Comparison of ENCODE assay signal across 25 cellular contexts in genomic region chr1:25088946-25089345, GRCh38.
"Had no signal": no experiment of that assay in that cellular context is flagged by ENCODE, and none has a peak within 500 bp of the region (broad histone marks: within the 10 kb centered on the region; RNA-seq: fewer than 3 reads in every experiment).

No MANE protein-coding gene starts in this region.

- DNase-seq: activated CD4-positive, alpha-beta T cell treated with anti-CD3 and anti-CD28 coated beads, Interleukin-2, amount 50 U/mL, for 1 hour; activated CD4-positive, CD25-positive, alpha-beta regulatory T cell treated with anti-CD3 and anti-CD28 coated beads, Interleukin-2, amount 50 U/mL, for 72 hours; activated CD8-positive, alpha-beta memory T cell treated with anti-CD3 and anti-CD28 coated beads, Interleukin-2, amount 10 ng/mL, durations not matched to agents 7 days and 5 days; activated CD8-positive, alpha-beta T cell treated with anti-CD3 and anti-CD28 coated beads, Interleukin-2, amount 10 ng/mL, durations not matched to agents 7 days and 5 days; activated naive CD4-positive, alpha-beta T cell; activated T-cell treated with anti-CD3 and anti-CD28 coated beads, Interleukin-2, amount 50 U/mL, for 72 hours; adrenal gland; aorta; body of pancreas; dermis blood vessel endothelial cell; effector CD4-positive, alpha-beta T cell; esophagus squamous epithelium; foreskin melanocyte; heart right ventricle; islet precursor cell; left cardiac atrium; left ventricle myocardium superior; naive B cell; stimulated activated CD4-positive, alpha-beta T cell treated with anti-CD3 and anti-CD28 coated beads, Interleukin-2, amount 100 ng/mL, for 48 hours; stimulated activated naive CD4-positive, alpha-beta T cell treated with Interleukin-2 at 50 U/mL for 16 hours; transverse colon had no signal

- H3K4me3 ChIP-seq: adrenal gland, body of pancreas, esophagus squamous epithelium, heart right ventricle, right atrium auricular region, transverse colon had no signal

- H3K9me3 Mint-ChIP-seq: activated naive CD4-positive, alpha-beta T cell treated with anti-CD3 and anti-CD28 coated beads, Interleukin-2, amount 50 U/mL, for 72 hours; activated T-cell treated with anti-CD3 and anti-CD28 coated beads, Interleukin-2, amount 50 U/mL, for 72 hours; naive B cell; neural crest cell had no signal

- H3K27me3 ChIP-seq: body of pancreas, right atrium auricular region, transverse colon had no signal

- H3K9me3 ChIP-seq: adrenal gland, body of pancreas, esophagus squamous epithelium, right atrium auricular region, transverse colon had no signal

- H3K36me3 ChIP-seq: adrenal gland, esophagus squamous epithelium, heart right ventricle, right atrium auricular region, transverse colon had no signal

- ATAC-seq: activated CD8-positive, alpha-beta memory T cell treated with anti-CD3 and anti-CD28 coated beads, Interleukin-2, amount 10 ng/mL, durations not matched to agents 7 days and 5 days; activated CD8-positive, alpha-beta T cell treated with anti-CD3 and anti-CD28 coated beads, Interleukin-2, amount 10 ng/mL, durations not matched to agents 7 days and 5 days; activated naive CD4-positive, alpha-beta T cell treated with anti-CD3 and anti-CD28 coated beads, Interleukin-2, amount 50 U/mL, for 72 hours; activated T-cell treated with anti-CD3 and anti-CD28 coated beads, Interleukin-2, amount 50 U/mL, for 72 hours; body of pancreas; heart right ventricle; left cardiac atrium; left ventricle myocardium superior had no signal

- H3K36me3 Mint-ChIP-seq: activated naive CD4-positive, alpha-beta T cell treated with anti-CD3 and anti-CD28 coated beads, Interleukin-2, amount 50 U/mL, for 72 hours; naive B cell had no signal

- H3K4me1 ChIP-seq: adrenal gland, body of pancreas, esophagus squamous epithelium, heart right ventricle, right atrium auricular region, transverse colon had no signal

- H3K27ac ChIP-seq: adrenal gland, body of pancreas, epithelial cell of prostate, esophagus squamous epithelium, heart right ventricle, right atrium auricular region, transverse colon had no signal

- H3K27ac Mint-ChIP-seq: activated CD8-positive, alpha-beta memory T cell treated with anti-CD3 and anti-CD28 coated beads, Interleukin-2, amount 10 ng/mL, durations not matched to agents 7 days and 5 days; activated CD8-positive, alpha-beta T cell treated with anti-CD3 and anti-CD28 coated beads, Interleukin-2, amount 10 ng/mL, durations not matched to agents 7 days and 5 days; activated T-cell treated with anti-CD3 and anti-CD28 coated beads, Interleukin-2, amount 50 U/mL, for 72 hours; naive B cell had no signal

- H3K4me3 Mint-ChIP-seq: activated CD8-positive, alpha-beta memory T cell treated with anti-CD3 and anti-CD28 coated beads, Interleukin-2, amount 10 ng/mL, durations not matched to agents 7 days and 5 days; activated CD8-positive, alpha-beta T cell treated with anti-CD3 and anti-CD28 coated beads, Interleukin-2, amount 10 ng/mL, durations not matched to agents 7 days and 5 days; activated T-cell treated with anti-CD3 and anti-CD28 coated beads, Interleukin-2, amount 50 U/mL, for 72 hours; naive B cell; neural crest cell had no signal
